1 cellular context compared by ENCODE assay signal in genomic region chr9:37801959-37802711, GRCh38.
TF ChIP-seq lines count a peak whose summit lies in the region.

No MANE protein-coding gene starts in this region.

TF ChIP-seq in K562, 482 proteins besides CTCF, POLR2A, EP300 and RAD21 (continues in another document):
- TF ChIP-seq GTF2E2 (tag; IDR thresholded peaks at IDR 0.05) (no peak), MAFG (tag; conservative IDR thresholded peaks at IDR 0.05) (no peak), ZSCAN29 (IDR thresholded peaks at IDR 0.05) (no peak), NEUROD1 (IDR thresholded peaks at IDR 0.05; ENCODE audit: borderline replicate concordance, low read depth, low read length, partially characterized antibody) (no peak), AFF1 (IDR thresholded peaks at IDR 0.05; ENCODE audit: low read depth in 1 of 2, partially characterized antibody in 2 of 2) (no peak), ADNP (tag; IDR thresholded peaks at IDR 0.05) (no peak), SIN3A (IDR thresholded peaks at IDR 0.05; ENCODE audit: borderline replicate concordance in 2 of 2, control insufficient read depth in 1 of 2, low read depth in 2 of 2, low read length in 2 of 2) (0 out of 4 replicates have a peak, but pooled peaks of 1 of the 2 experiments have one; percentile 32), POLR3A (IDR thresholded peaks at IDR 0.05; ENCODE audit: borderline replicate concordance, extremely low read depth, insufficient read depth, insufficient read length) (no peak), ZBTB12 (CRISPR knock-in tag; IDR thresholded peaks at IDR 0.05) (no peak), NR0B1 (IDR thresholded peaks at IDR 0.05; ENCODE audit: partially characterized antibody) (no peak), KHSRP (IDR thresholded peaks at IDR 0.05) (no peak), ZFP1 (CRISPR knock-in tag; IDR thresholded peaks at IDR 0.05) (no peak), MNT (conservative IDR thresholded peaks at IDR 0.05) (peak in 1 of 2 experiments; percentile 22; a peak in 1 of 4 replicates), HMBOX1 (IDR thresholded peaks at IDR 0.05) (0 out of 2 replicates have a peak, but pooled peaks have one; percentile 25), RBM22 (IDR thresholded peaks at IDR 0.05; ENCODE audit: low read depth, low read length, poor library complexity, severe bottlenecking) (no peak), SREBF1 (IDR thresholded peaks at IDR 0.05; ENCODE audit: borderline replicate concordance, low read depth, low read length) (no peak), ZNF395 (CRISPR knock-in tag; IDR thresholded peaks at IDR 0.05) (no peak), ZNF24 (IDR thresholded peaks at IDR 0.05) (peak; percentile 93), KLF10 (CRISPR knock-in tag; IDR thresholded peaks at IDR 0.05) (no peak), ZKSCAN3 (CRISPR knock-in tag; IDR thresholded peaks at IDR 0.05) (no peak), ARNT (IDR thresholded peaks at IDR 0.05) (no peak), ZNF778 (CRISPR knock-in tag; IDR thresholded peaks at IDR 0.05) (no peak), ZBTB33 (CRISPR knock-in tag; IDR thresholded peaks at IDR 0.05) (no peak), CSDE1 (IDR thresholded peaks at IDR 0.05) (no peak), SAFB (IDR thresholded peaks at IDR 0.05; ENCODE audit: borderline replicate concordance, low read depth, low read length) (no peak), FOXO4 (CRISPR knock-in tag; IDR thresholded peaks at IDR 0.05) (no peak), DACH1 (IDR thresholded peaks at IDR 0.05; ENCODE audit: partially characterized antibody) (no peak), MTA1 (IDR thresholded peaks at IDR 0.05; ENCODE audit: borderline replicate concordance) (0 out of 2 replicates have a peak, but pooled peaks have one; percentile 18), HBP1 (CRISPR knock-in tag; IDR thresholded peaks at IDR 0.05) (0 out of 2 replicates have a peak, but pooled peaks have one; percentile 8), RBM17 (IDR thresholded peaks at IDR 0.05; ENCODE audit: borderline replicate concordance, low read depth, low read length) (no peak), ZBTB7A (IDR thresholded peaks at IDR 0.05; ENCODE audit: borderline replicate concordance, control insufficient read depth, low read depth, low read length) (peak; percentile 59; the same call in 1 of the 2 replicates), MLX (CRISPR knock-in tag; conservative IDR thresholded peaks at IDR 0.05) (no peak), CBX3 (IDR thresholded peaks at IDR 0.05; ENCODE audit: borderline replicate concordance in 1 of 2, low read length in 2 of 2) (no peak), SMARCC2 (IDR thresholded peaks at IDR 0.05; ENCODE audit: low read depth) (no peak), CBX5 (IDR thresholded peaks at IDR 0.05; ENCODE audit: borderline replicate concordance, low read depth) (no peak), ZNF146 (CRISPR knock-in tag; IDR thresholded peaks at IDR 0.05; ENCODE audit: unreplicated experiment) (no peak), MEF2A (IDR thresholded peaks at IDR 0.05; ENCODE audit: control insufficient read depth, low read depth, low read length) (no peak), MYNN (IDR thresholded peaks at IDR 0.05) (no peak), MYNN (CRISPR knock-in tag; IDR thresholded peaks at IDR 0.05) (no peak), ZBTB2 (IDR thresholded peaks at IDR 0.05) (no peak), NUFIP1 (IDR thresholded peaks at IDR 0.05; ENCODE audit: partially characterized antibody) (no peak), NR2C2 (CRISPR knock-in tag; IDR thresholded peaks at IDR 0.05) (no peak), NR2C2 (tag; IDR thresholded peaks at IDR 0.05) (peak; percentile 53; the same call in 1 of the 2 replicates), EP400 (IDR thresholded peaks at IDR 0.05) (0 out of 2 replicates have a peak, but pooled peaks have one; percentile 10)
